21 cellular contexts compared by ENCODE assay signal in genomic region chr6:14292119-14292518, GRCh38.
A peak's percentile ranks its signal among the peaks of the same experiment; 100 is the strongest.
DNase-seq lines count a peak whose midpoint lies in the region; ATAC-seq lines count a peak whose summit lies in the region.
"Had no signal": no experiment of that assay in that cellular context is flagged by ENCODE, and none has a peak within 500 bp of the region (broad histone marks: within the 10 kb centered on the region; RNA-seq: fewer than 3 reads in every experiment).

No MANE protein-coding gene starts in this region.

- H2BK120ac ChIP-seq in neuronal stem cell (ENCODE audit: low read depth, low read length) = no peak overlapping the region

- no peaks in the 10 kb centered on the region for H3K79me1 ChIP-seq in neuronal stem cell (ENCODE audit: low read depth, low read length)

- no peaks in the 10 kb centered on the region for H3K9me3 ChIP-seq in neuronal stem cell (replicated peaks in 1 of 2; ENCODE audit: control insufficient read depth in 2 of 2, insufficient read depth in 1 of 2, low read depth in 1 of 2, low read length in 2 of 2)

- no peak overlapping the region for H2BK15ac ChIP-seq in neuronal stem cell (ENCODE audit: low read length)

- H3K4me3 Mint-ChIP-seq in immature natural killer cell = no peak overlapping the region
- H3K4me3 Mint-ChIP-seq: activated CD4-positive, alpha-beta memory T cell treated with anti-CD3 and anti-CD28 coated beads, Interleukin-2, amount 10 ng/mL, durations not matched to agents 7 days and 5 days; activated naive CD4-positive, alpha-beta T cell treated with anti-CD3 and anti-CD28 coated beads for 36 hours; CD8-positive, alpha-beta memory T cell; memory B cell; naive thymus-derived CD8-positive, alpha-beta T cell had no signal

- H3K18ac ChIP-seq in neuronal stem cell (ENCODE audit: low read length) = no peak overlapping the region

- DNase-seq in DMS153 treated with DMSO at 0.1 percent for 48 hours (lab: John Stamatoyannopoulos, UW; ENCODE audit: unreplicated experiment) (peak; percentile 53), NCI-H1417 (lab: John Stamatoyannopoulos, UW) (peak; percentile 56 to 90 (median 76)), NCI-H526 (lab: John Stamatoyannopoulos, UW) (peak; percentile 94 to 95), immature natural killer cell (no peak), neuronal stem cell (ENCODE audit: low spot score) (no peak)
- DNase-seq: activated CD4-positive, alpha-beta memory T cell treated with anti-CD3 and anti-CD28 coated beads, Interleukin-2, amount 10 ng/mL, durations not matched to agents 7 days and 5 days; activated naive CD4-positive, alpha-beta T cell treated with anti-CD3 and anti-CD28 coated beads for 36 hours; activated T-cell treated with anti-CD3 and anti-CD28 coated beads, Interleukin-2, amount 50 U/mL, for 1 hour; CD8-positive, alpha-beta memory T cell; Kasumi-1; naive thymus-derived CD8-positive, alpha-beta T cell; NCI-H2171 treated with DMSO at 0.1 percent for 48 hours; SHP77 treated with DMSO at 0.1 percent for 48 hours; stimulated activated CD8-positive, alpha-beta memory T cell treated with anti-CD3 and anti-CD28 coated beads, Interleukin-4, amount 100 ng/mL, for 48 hours; substantia nigra; T-helper 1 cell had no signal

- H3K4me3 ChIP-seq in neuronal stem cell (ENCODE audit: low read length in 2 of 2) = no peak overlapping the region
- H3K4me3 ChIP-seq: skin epidermis had no signal

- peaks cover 5 to 7% (median 7%) of the 10 kb centered on the region in 3 donors for H3K27me3 Mint-ChIP-seq in immature natural killer cell (ENCODE audit: low read depth in 3 of 3)
- H3K27me3 Mint-ChIP-seq: memory B cell; naive thymus-derived CD8-positive, alpha-beta T cell had no signal

- peaks cover 0 to 3% of the 10 kb centered on the region in 2 donors for H3K4me1 ChIP-seq in neuronal stem cell (ENCODE audit: control insufficient read depth in 2 of 2, insufficient read depth in 1 of 2, low read depth in 1 of 2, low read length in 2 of 2)

- no peak overlapping the region for H3K9ac ChIP-seq in neuronal stem cell (ENCODE audit: low read depth, low read length, poor library complexity)

- no peaks in the 10 kb centered on the region for H3K36me3 Mint-ChIP-seq in immature natural killer cell
- H3K36me3 Mint-ChIP-seq: naive thymus-derived CD8-positive, alpha-beta T cell had no signal

- peaks cover 0 to 2% (median 0%) of the 10 kb centered on the region in 6 donors for H3K9me3 Mint-ChIP-seq in immature natural killer cell
- H3K9me3 Mint-ChIP-seq: CD8-positive, alpha-beta memory T cell; naive thymus-derived CD8-positive, alpha-beta T cell had no signal

- H2BK5ac ChIP-seq in neuronal stem cell (ENCODE audit: low read length) = no peak overlapping the region

- H3K23ac ChIP-seq in neuronal stem cell (ENCODE audit: low read depth, low read length, poor library complexity) = no peak overlapping the region

- H2AFZ ChIP-seq in neuronal stem cell (ENCODE audit: low read length) = no peak overlapping the region

- H4K91ac ChIP-seq in neuronal stem cell (ENCODE audit: low read depth, low read length, poor library complexity) = no peak overlapping the region

- WGBS in neuronal stem cell (ENCODE audit: extremely low coverage in 2 of 2, insufficient read length in 2 of 2, insufficient replicate concordance in 1 of 2), 2 donors = no CpG with 5 or more reads among the region's 3 CpGs

- no peak overlapping the region for H3K4me2 ChIP-seq in neuronal stem cell (ENCODE audit: insufficient read depth, low read length, poor library complexity, severe bottlenecking)

- no peaks in the 10 kb centered on the region for H3K36me3 ChIP-seq in neuronal stem cell (replicated peaks in 1 of 2; ENCODE audit: control insufficient read depth in 2 of 2, insufficient read depth in 2 of 2, low read length in 2 of 2)

- H3K4me1 Mint-ChIP-seq in immature natural killer cell = peaks cover 4 to 20% of the 10 kb centered on the region in 2 donors

- no peak overlapping the region for H4K8ac ChIP-seq in neuronal stem cell (ENCODE audit: low read depth, low read length)

- no peak overlapping the region for H3K27ac ChIP-seq in neuronal stem cell (replicated peaks; ENCODE audit: low read length)
- H3K27ac ChIP-seq: skin epidermis had no signal

- ATAC-seq in esophagus mucosa = peak; percentile 57
- ATAC-seq in HG02884 (IDR thresholded peaks at IDR 0.05; ENCODE audit: unreplicated experiment) = no peak
- no peak for ATAC-seq in HG02642 (IDR thresholded peaks at IDR 0.05; ENCODE audit: poor library complexity, unreplicated experiment)
- ATAC-seq: naive thymus-derived CD8-positive, alpha-beta T cell had no signal

- H2AK5ac ChIP-seq in neuronal stem cell (ENCODE audit: low read depth, low read length) = no peak overlapping the region

- peaks cover 0 to 3% (median 0%) of the 10 kb centered on the region in 3 experiments for H3K27me3 ChIP-seq in neuronal stem cell (ENCODE audit: control insufficient read depth in 3 of 3, insufficient read depth in 3 of 3, low read depth in 1 of 3, low read length in 3 of 3)

- no peak overlapping the region for H2BK12ac ChIP-seq in neuronal stem cell (ENCODE audit: low read length)

- H3K4ac ChIP-seq in neuronal stem cell (ENCODE audit: low read length) = no peak overlapping the region

- H3K27ac Mint-ChIP-seq in immature natural killer cell = no peak overlapping the region
- H3K27ac Mint-ChIP-seq: activated CD4-positive, alpha-beta memory T cell treated with anti-CD3 and anti-CD28 coated beads, Interleukin-2, amount 10 ng/mL, durations not matched to agents 7 days and 5 days; activated naive CD4-positive, alpha-beta T cell treated with anti-CD3 and anti-CD28 coated beads for 36 hours; CD8-positive, alpha-beta memory T cell; memory B cell; naive thymus-derived CD8-positive, alpha-beta T cell had no signal

- H3K14ac ChIP-seq in neuronal stem cell (ENCODE audit: low read length) = no peak overlapping the region

Comparison
In these comparisons a context has a peak if more than half of its experiments do, and no peak if none do; other contexts are left out.
1. DNase-seq: peak in DMS153 treated with DMSO at 0.1 percent for 48 hours (single experiment), NCI-H1417 (3 of 3) and NCI-H526 (2 of 2); none in immature natural killer cell (0 of 3) and neuronal stem cell (single experiment).